12 cellular contexts compared by ENCODE assay signal in the genomic region with DNA sequence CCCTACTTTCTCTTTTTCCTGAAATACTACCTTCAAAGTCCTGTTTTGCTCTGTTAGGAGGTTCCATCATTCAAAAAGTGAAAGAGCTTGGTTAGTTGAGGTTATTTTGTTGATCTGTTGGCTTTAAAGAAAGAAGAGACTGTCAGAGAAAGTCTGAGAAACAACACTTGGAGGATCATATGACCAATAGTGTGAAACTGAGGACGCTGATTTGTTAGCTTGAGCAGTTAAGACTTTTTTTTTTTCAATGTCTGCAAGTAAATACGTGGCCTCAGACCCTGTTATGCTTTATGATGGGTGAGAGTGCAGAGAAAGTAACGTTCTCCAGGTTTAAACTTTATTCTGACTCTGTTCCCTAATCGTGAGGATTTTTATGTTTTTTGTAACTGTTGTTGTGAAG. TPM values are rescaled to one million over a fixed set of nuclear protein-coding genes. Genes with fewer than 3 reads are reported as not detected.
DNase-seq lines count a peak whose midpoint lies in the region; ATAC-seq, FAIRE-seq and TF ChIP-seq lines count a peak whose summit lies in the region.
"Had no signal": no experiment of that assay in that cellular context is flagged by ENCODE, and none has a peak within 500 bp of the region (broad histone marks: within the 10 kb centered on the region; RNA-seq: fewer than 3 reads in every experiment).

No MANE protein-coding gene starts in this region.

- no peak overlapping the region for H3K14ac ChIP-seq in H1 (ENCODE audit: insufficient read length)

- CTCF ChIA-PET in A549 (lab: Yijun Ruan, JAX) (no interaction called here), H1 (lab: Charles Lee; ENCODE audit: partially characterized antibody) (interaction anchor here (4.3 kb wide), 1 partner anchor 14 kb away, joined by 30 read pairs; no protein-coding TSS in a partner anchor)

- H4K20me1 ChIP-seq in KMS-11 (ENCODE audit: insufficient read depth) (no peaks in the 10 kb centered on the region), H1 (replicated peaks in 1 of 2; ENCODE audit: control insufficient read depth in 1 of 2, insufficient read depth in 2 of 2, low read length in 2 of 2) (peaks cover 0 to 2% of the 10 kb centered on the region in 2 experiments)

- no peaks in the 10 kb centered on the region for H3K9me3 ChIP-seq in A549
- H3K9me3 ChIP-seq in H1 (ENCODE audit: insufficient read depth in 2 of 2, low read depth in 1 of 2, low read length in 1 of 2) = no peaks in the 10 kb centered on the region
- H3K9me3 ChIP-seq: BE2C had no signal

- no peak for DNase-seq in A549 (ENCODE audit: low read depth in 1 of 2, low spot score in 1 of 2)
- no peak for DNase-seq in H1 (ENCODE audit: low read depth in 1 of 2, low spot score in 2 of 2)
- DNase-seq in SKM-1 (lab: John Stamatoyannopoulos, UW; ENCODE audit: unreplicated experiment) = no peak
- DNase-seq in NCI-H2107 (lab: John Stamatoyannopoulos, UW) = no peak
- no peak for DNase-seq in NCI-H524 (lab: John Stamatoyannopoulos, UW)
- DNase-seq: BE2C; effector CD8-positive, alpha-beta T cell; NCI-H524 treated with DMSO at 0.1 percent for 48 hours had no signal

- H3K9ac ChIP-seq in KMS-11 = no peak overlapping the region
- no peak overlapping the region for H3K9ac ChIP-seq in H1 (replicated peaks in 1 of 4; ENCODE audit: extremely low read depth in 1 of 4, low read depth in 3 of 4, low read length in 3 of 4)

- WGBS in A549 (ENCODE audit: missing lambda C conversion rate) = 59% methylated on average over 4 of the region's 4 CpGs
- 70% methylated on average over 4 of the region's 4 CpGs; no CpG with 5 or more reads in 1 of the 2 experiments for WGBS in H1 (ENCODE audit: extremely low coverage in 1 of 2, insufficient coverage in 1 of 2, insufficient read length in 1 of 2, insufficient replicate concordance in 2 of 2, low coverage in 1 of 2, low lambda C conversion rate in 2 of 2, missing lambda C conversion rate in 1 of 2), 2 experiments

- no peak overlapping the region for H2BK120ac ChIP-seq in H1 (replicated peaks; ENCODE audit: low read depth, low read length)

- H3K79me2 ChIP-seq in KMS-11 (ENCODE audit: insufficient read depth, low read depth) (peaks cover 22% of the 10 kb centered on the region; the same call in 1 of the 2 replicates), H1 (ENCODE audit: control insufficient read depth in 1 of 2, insufficient read depth in 2 of 2, low read length in 2 of 2) (peaks cover 0 to 22% of the 10 kb centered on the region in 2 experiments; a peak in 2 of 4 replicates)

- peak overlapping the region; percentile 92 to 98 (median 95) for H3K27ac Mint-ChIP-seq in nephron

- no peaks in the 10 kb centered on the region for H3K36me3 Mint-ChIP-seq in nephron (ENCODE audit: low read depth)

- no peak overlapping the region for H2BK12ac ChIP-seq in H1 (ENCODE audit: low read depth, low read length)

- no peak overlapping the region for H3K4ac ChIP-seq in H1 (replicated peaks; ENCODE audit: insufficient read length, low read depth, low read length)

- H2BK15ac ChIP-seq in H1 (ENCODE audit: low read length) = no peak overlapping the region

- TF ChIP-seq CTCF in A549 (IDR thresholded peaks at IDR 0.05) (no peak), KMS-11 (conservative IDR thresholded peaks at IDR 0.05; ENCODE audit: low read depth, low read length) (no peak), H1 (IDR thresholded peaks at IDR 0.05; ENCODE audit: control extremely low read depth in 1 of 3, insufficient read depth in 1 of 3, low read depth in 1 of 3, low read length in 3 of 3) (no peak), nephron (IDR thresholded peaks at IDR 0.05; ENCODE audit: unreplicated experiment in 3 of 3) (no peak)

- H3K27ac ChIP-seq in A549 (no peak overlapping the region), KMS-11 (no peak overlapping the region), H1 (ENCODE audit: low read depth, low read length) (no peak overlapping the region)

- H2BK20ac ChIP-seq in H1 (ENCODE audit: low read length) = no peak overlapping the region

- no peak overlapping the region for H2AK5ac ChIP-seq in H1 (ENCODE audit: low read depth, low read length)

- H3K56ac ChIP-seq in H1 (replicated peaks; ENCODE audit: insufficient read length, low read depth, low read length) = no peak overlapping the region

- H4K91ac ChIP-seq in H1 (replicated peaks; ENCODE audit: insufficient read length, low read length) = no peak overlapping the region

- H3K18ac ChIP-seq in H1 (ENCODE audit: extremely low read depth, low read length) = no peak overlapping the region

- H2BK5ac ChIP-seq in H1 (ENCODE audit: low read depth, low read length) = no peak overlapping the region

- POLR2A ChIA-PET in A549 (lab: Yijun Ruan, JAX) = no interaction called here
- POLR2A ChIA-PET in H1 (lab: Charles Lee; ENCODE audit: partially characterized antibody) = interaction anchor here (1.9 kb wide), 1 partner anchor 9 kb away, joined by 5 read pairs; no protein-coding TSS in a partner anchor

- no peaks in the 10 kb centered on the region for H3K23me2 ChIP-seq in H1 (ENCODE audit: low read depth, low read length)

- no peak for FAIRE-seq in A549 (lab: Jason Lieb, UNC)
- FAIRE-seq in H1 (lab: Jason Lieb, UNC) = no peak

- peak overlapping the region; percentile 3 to 4 (median 3) for H3K4me3 Mint-ChIP-seq in nephron

- H3K4me2 ChIP-seq in A549 (0 out of 3 replicates have a peak overlapping the region, but pooled peaks have one; percentile 14), KMS-11 (peak overlapping the region; percentile 14; the same call in 1 of the 2 replicates), H1 (ENCODE audit: insufficient read depth in 1 of 2, low read depth in 2 of 2, low read length in 2 of 2) (no peak overlapping the region)

- no peak for TF ChIP-seq RAD21 in A549 (conservative IDR thresholded peaks at IDR 0.05 in 1 of 2, IDR thresholded peaks at IDR 0.05 in 1 of 2)
- no peak for TF ChIP-seq RAD21 in H1 (IDR thresholded peaks at IDR 0.05 in 1 of 2, conservative IDR thresholded peaks at IDR 0.05 in 1 of 2; ENCODE audit: low read depth in 2 of 2, low read length in 2 of 2)

- no peak for TF ChIP-seq EP300 in A549 (IDR thresholded peaks at IDR 0.05)
- no peak for TF ChIP-seq EP300 in H1 (IDR thresholded peaks at IDR 0.05; ENCODE audit: borderline replicate concordance in 1 of 2, low read depth in 2 of 2, low read length in 2 of 2)

- peaks cover 69% of the 10 kb centered on the region for H3K4me1 Mint-ChIP-seq in nephron

- no peaks in the 10 kb centered on the region for H3K27me3 Mint-ChIP-seq in nephron (ENCODE audit: low read depth)

- H2AFZ ChIP-seq in KMS-11 (ENCODE audit: low read depth) = no peak overlapping the region
- H2AFZ ChIP-seq in H1 (ENCODE audit: low read length) = no peak overlapping the region

- no peak overlapping the region for H3K23ac ChIP-seq in H1 (ENCODE audit: insufficient read length)

- no peaks in the 10 kb centered on the region for H3K9me3 Mint-ChIP-seq in nephron

- H3K36me3 ChIP-seq in KMS-11 (ENCODE audit: insufficient read depth) (no peaks in the 10 kb centered on the region), H1 (ENCODE audit: control insufficient read depth in 2 of 4, insufficient read depth in 4 of 4, low read length in 3 of 4) (no peaks in the 10 kb centered on the region)
- H3K36me3 ChIP-seq: BE2C had no signal

- H3K27me3 ChIP-seq in KMS-11 (ENCODE audit: insufficient read depth, low read depth) (no peaks in the 10 kb centered on the region), H1 (replicated peaks in 1 of 4; ENCODE audit: control insufficient read depth in 3 of 4, extremely low read depth in 1 of 4, insufficient read depth in 3 of 4, low read length in 3 of 4) (no peaks in the 10 kb centered on the region)
- H3K27me3 ChIP-seq: BE2C had no signal

- H3K4me1 ChIP-seq in A549 (0 out of 3 replicates have a peak, but pooled peaks cover 3% of the 10 kb centered on the region), KMS-11 (ENCODE audit: low read depth, poor library complexity, severe bottlenecking) (peaks cover 51% of the 10 kb centered on the region), H1 (replicated peaks in 1 of 4; ENCODE audit: control insufficient read depth in 3 of 4, insufficient read depth in 4 of 4, low read length in 3 of 4) (peaks cover 2 to 15% (median 8%) of the 10 kb centered on the region in 4 experiments; a peak in 4 of 7 replicates)
- H3K4me1 ChIP-seq: BE2C had no signal

- H3K79me1 ChIP-seq in H1 (ENCODE audit: low read depth, low read length) = peaks cover 2% of the 10 kb centered on the region; the same call in 1 of the 2 replicates

- no peak for ATAC-seq in A549
- ATAC-seq in GM18867 (IDR thresholded peaks at IDR 0.05; ENCODE audit: unreplicated experiment) = no peak

- H4K5ac ChIP-seq in H1 (ENCODE audit: insufficient read length, low read depth, low read length) = peak overlapping the region; percentile 60

- H3K4me3 ChIP-seq in A549 = no peak overlapping the region
- H3K4me3 ChIP-seq in KMS-11 (IDR thresholded peaks at IDR 0.05; ENCODE audit: insufficient read depth, low read depth, low read length) = no peak overlapping the region
- no peak overlapping the region for H3K4me3 ChIP-seq in H1 (ENCODE audit: extremely low read depth in 1 of 4, insufficient read depth in 2 of 4, low read depth in 3 of 4, low read length in 4 of 4)
- H3K4me3 ChIP-seq: skin epidermis had no signal

- no peak overlapping the region for H4K8ac ChIP-seq in H1 (ENCODE audit: extremely low read depth, insufficient read depth, low read length)

- TF ChIP-seq POLR2A in A549 (IDR thresholded peaks at IDR 0.05; ENCODE audit: low read length) (no peak), H1 (IDR thresholded peaks at IDR 0.05; ENCODE audit: control extremely low read depth in 1 of 2, low read depth in 2 of 2, low read length in 2 of 2) (no peak)

TF ChIP-seq in A549, 52 proteins besides CTCF, POLR2A, EP300 and RAD21 (continues in another document):
- no peak for TF ChIP-seq CHD2 (IDR thresholded peaks at IDR 0.05; ENCODE audit: low read length, partially characterized antibody)

TF ChIP-seq in H1, 55 proteins besides CTCF, POLR2A, EP300 and RAD21 (continues in another document):
- TF ChIP-seq TCF12 (IDR thresholded peaks at IDR 0.05; ENCODE audit: low read depth, low read length) (no peak), SP1 (IDR thresholded peaks at IDR 0.05; ENCODE audit: low read depth, low read length) (no peak)

RNA-seq across cellular contexts. Expression of gene GAB1, which starts 45.9 kb away (rescaled TPM):
- polyA plus RNA-seq in A549 (2011; rRNA removed) (3.6 and 3.8 TPM in 2 replicates), A549 (2017; fragmentation: RNase III; extraction: RNeasy Plus Mini Kit Qiagen cat#74134 plus additional on column Dnase treatment) (2.0 to 2.5 TPM (median 2.3 TPM) in 3 replicates), H1 (2011; rRNA removed) (4.9 and 6.8 TPM in 2 replicates)
- 0.73 and 1.0 TPM in 2 replicates for polyA plus RNA-seq in A549 (2012; cell fraction: cytosol; rRNA removed)
- 0.68 and 0.69 TPM in 2 replicates for polyA plus RNA-seq in A549 (2012; cell fraction: nucleus; rRNA removed)
- 2.9 and 6.2 TPM in 2 replicates for polyA minus RNA-seq in A549 (2011; rRNA and poly(A)+ RNA removed)
- total RNA-seq in H1 (2021; fragmentation: NEBNext Ultra II Directional; extraction: Animal tissue kit (Norgen Biotek cat#: 25700)) = 19.1 and 21.3 TPM in 2 replicates
- polyA plus RNA-seq in H1 (2011; cell fraction: cytosol; rRNA removed) = 5.8 TPM
- 8.2 TPM for polyA plus RNA-seq in H1 (2011; cell fraction: nucleus; rRNA removed)
- 5.6 to 11.7 TPM (median 7.9 TPM) in 4 replicates for polyA plus RNA-seq in H1 (2012, experiment 1 of 2)
- polyA plus RNA-seq in H1 (2012, experiment 2 of 2) = 0.89 TPM
- 10.7 TPM for polyA plus RNA-seq in H1 (2013, experiment 1 of 2)
- polyA plus RNA-seq in H1 (2013, experiment 2 of 2) = 12.0 TPM
- 24.5 and 30.2 TPM in 2 replicates for polyA minus RNA-seq in H1 (2011; rRNA and poly(A)+ RNA removed)
- polyA minus RNA-seq in H1 (2011; cell fraction: cytosol; rRNA and poly(A)+ RNA removed) = 7.3 TPM
- polyA minus RNA-seq in H1 (2011; cell fraction: nucleus; rRNA and poly(A)+ RNA removed) = 41.7 TPM

Comparison
In these comparisons a context has a peak if more than half of its experiments do, and no peak if none do; other contexts are left out.
1. H3K4me2 ChIP-seq: peak in A549 (single experiment) and KMS-11 (single experiment); none in H1 (0 of 2).